26 cellular contexts compared by ENCODE assay signal in genomic region chr1:12584900-12585525, GRCh38. TPM values are rescaled to one million over a fixed set of nuclear protein-coding genes. Genes with fewer than 3 reads are reported as not detected.
DNase-seq lines count a peak whose midpoint lies in the region; ATAC-seq, FAIRE-seq and TF ChIP-seq lines count a peak whose summit lies in the region.
"Had no signal": no experiment of that assay in that cellular context is flagged by ENCODE, and none has a peak within 500 bp of the region (broad histone marks: within the 10 kb centered on the region; RNA-seq: fewer than 3 reads in every experiment).

No MANE protein-coding gene starts in this region.

- H3K4ac ChIP-seq in H1 (replicated peaks; ENCODE audit: insufficient read length, low read depth, low read length) (no peak overlapping the region), trophoblast cell (ENCODE audit: low read depth, low read length) (no peak overlapping the region)

- H4K12ac ChIP-seq in trophoblast cell (ENCODE audit: low read depth, low read length): no peak overlapping the region

- ATAC-seq in GM18867 (IDR thresholded peaks at IDR 0.05; ENCODE audit: unreplicated experiment): no peak
- no peak for ATAC-seq in GM19324 (IDR thresholded peaks at IDR 0.05; ENCODE audit: low FRiP score, unreplicated experiment)
- ATAC-seq: CD8-positive, alpha-beta T cell; GM12878; HCT116 had no signal

- H2AFZ ChIP-seq in H1 (ENCODE audit: low read length) (no peak overlapping the region), trophoblast cell (ENCODE audit: insufficient read depth, low read length, poor library complexity) (no peak overlapping the region)

- TF ChIP-seq RAD21 in H1 (IDR thresholded peaks at IDR 0.05 in 1 of 2, conservative IDR thresholded peaks at IDR 0.05 in 1 of 2; ENCODE audit: low read depth in 2 of 2, low read length in 2 of 2): no peak

- no peak overlapping the region for H2BK120ac ChIP-seq in H1 (replicated peaks; ENCODE audit: low read depth, low read length)
- no peak overlapping the region for H2BK120ac ChIP-seq in trophoblast cell (ENCODE audit: insufficient read depth, low read length, poor library complexity)

- H3K18ac ChIP-seq in H1 (ENCODE audit: extremely low read depth, low read length) (no peak overlapping the region), trophoblast cell (ENCODE audit: low read length) (no peak overlapping the region)

- peak overlapping the region; percentile 75 for H3K56ac ChIP-seq in H1 (replicated peaks; ENCODE audit: insufficient read length, low read depth, low read length)

- 76% methylated on average over 6 of the region's 6 CpGs; no CpG with 5 or more reads in 1 of the 2 experiments for WGBS in H1 (ENCODE audit: extremely low coverage in 1 of 2, insufficient coverage in 1 of 2, insufficient read length in 1 of 2, insufficient replicate concordance in 2 of 2, low coverage in 1 of 2, low lambda C conversion rate in 2 of 2, missing lambda C conversion rate in 1 of 2), 2 experiments
- no CpG with 5 or more reads among the region's 6 CpGs for WGBS in trophoblast cell (ENCODE audit: extremely low coverage, insufficient coverage, insufficient read length)

- H4K91ac ChIP-seq in H1 (replicated peaks; ENCODE audit: insufficient read length, low read length) (no peak overlapping the region), trophoblast cell (ENCODE audit: low read depth, low read length) (no peak overlapping the region)

- H3K9ac ChIP-seq in H1 (replicated peaks in 1 of 4; ENCODE audit: extremely low read depth in 1 of 4, low read depth in 3 of 4, low read length in 3 of 4) (no peak overlapping the region), trophoblast cell (ENCODE audit: low read length) (no peak overlapping the region)

- peaks cover 17% of the 10 kb centered on the region; the same call in 1 of the 2 replicates for H3K23me2 ChIP-seq in H1 (ENCODE audit: low read depth, low read length)

- no peak for TF ChIP-seq CTCF in H1 (IDR thresholded peaks at IDR 0.05; ENCODE audit: control extremely low read depth in 1 of 3, insufficient read depth in 1 of 3, low read depth in 1 of 3, low read length in 3 of 3)

- H4K8ac ChIP-seq in H1 (ENCODE audit: extremely low read depth, insufficient read depth, low read length): 0 out of 2 replicates have a peak overlapping the region, but pooled peaks have one; percentile 14
- no peak overlapping the region for H4K8ac ChIP-seq in trophoblast cell (ENCODE audit: low read depth, low read length)

- no peak overlapping the region for H2BK15ac ChIP-seq in H1 (ENCODE audit: low read length)

- POLR2A ChIA-PET in H1 (lab: Charles Lee; ENCODE audit: partially characterized antibody): no interaction called here

- H4K5ac ChIP-seq in H1 (ENCODE audit: insufficient read length, low read depth, low read length): no peak overlapping the region

- H4K20me1 ChIP-seq in H1 (replicated peaks in 1 of 2; ENCODE audit: control insufficient read depth in 1 of 2, insufficient read depth in 2 of 2, low read length in 2 of 2): peaks cover 0 to 18% of the 10 kb centered on the region in 2 experiments

- H3K27ac ChIP-seq in H1 (ENCODE audit: low read depth, low read length) (no peak overlapping the region), trophoblast cell (ENCODE audit: low read depth, low read length) (no peak overlapping the region)

- no peak for TF ChIP-seq POLR2A in H1 (IDR thresholded peaks at IDR 0.05; ENCODE audit: control extremely low read depth in 1 of 2, low read depth in 2 of 2, low read length in 2 of 2)

- DNase-seq in HTR-8/SVneo (ENCODE audit: insufficient read length, low spot score): no peak
- no peak for DNase-seq in H1 (ENCODE audit: low read depth in 1 of 2, low spot score in 2 of 2)
- no peak for DNase-seq in trophoblast cell
- no peak for DNase-seq in urothelium cell line (ENCODE audit: low spot score)
- no peak for DNase-seq in NOMO-1 (lab: John Stamatoyannopoulos, UW; ENCODE audit: unreplicated experiment in 2 of 2)
- DNase-seq: C1 segment of cervical spinal cord; Caco-2; CD8-positive, alpha-beta T cell; EL; GDM1; NCI-H1048; NCI-H1417; NCI-H1694 treated with DMSO at 0.1 percent for 48 hours; NCI-H2081; NCI-H2227 treated with DMSO at 0.1 percent for 48 hours; NCI-H526 treated with DMSO at 0.1 percent for 48 hours; SHP77 had no signal

- H2BK12ac ChIP-seq in H1 (ENCODE audit: low read depth, low read length) (no peak overlapping the region), trophoblast cell (ENCODE audit: low read length) (peak overlapping the region; percentile 8)

- H2AK5ac ChIP-seq in H1 (ENCODE audit: low read depth, low read length): no peak overlapping the region
- H2AK5ac ChIP-seq in trophoblast cell (ENCODE audit: low read length): peak overlapping the region; percentile 17

- H3K4me3 ChIP-seq in H1 (ENCODE audit: extremely low read depth in 1 of 4, insufficient read depth in 2 of 4, low read depth in 3 of 4, low read length in 4 of 4) (no peak overlapping the region), trophoblast cell (ENCODE audit: low read depth, low read length) (no peak overlapping the region)
- H3K4me3 ChIP-seq: GM12878 had no signal

- TF ChIP-seq EP300 in H1 (IDR thresholded peaks at IDR 0.05; ENCODE audit: borderline replicate concordance in 1 of 2, low read depth in 2 of 2, low read length in 2 of 2): no peak

- H3K4me1 ChIP-seq in H1 (replicated peaks in 1 of 4; ENCODE audit: control insufficient read depth in 3 of 4, insufficient read depth in 4 of 4, low read length in 3 of 4) (no peaks in the 10 kb centered on the region; a peak in 1 of 7 replicates), trophoblast cell (ENCODE audit: control insufficient read depth in 1 of 2, insufficient read depth in 2 of 2, low read length in 2 of 2) (peaks cover 0 to 3% of the 10 kb centered on the region in 2 experiments)
- H3K4me1 ChIP-seq: Caco-2 had no signal

- H3K36me3 ChIP-seq in H1 (ENCODE audit: control insufficient read depth in 2 of 4, insufficient read depth in 4 of 4, low read length in 3 of 4) (peaks cover 0 to 13% (median 4%) of the 10 kb centered on the region in 4 experiments; a peak in 5 of 8 replicates), trophoblast cell (ENCODE audit: control insufficient read depth in 1 of 2, insufficient read depth in 2 of 2, low read length in 2 of 2) (no peaks in the 10 kb centered on the region)

- H2BK5ac ChIP-seq in H1 (ENCODE audit: low read depth, low read length) (no peak overlapping the region), trophoblast cell (ENCODE audit: low read depth, low read length, poor library complexity) (no peak overlapping the region)

- H2BK20ac ChIP-seq in H1 (ENCODE audit: low read length): no peak overlapping the region

- H3K79me1 ChIP-seq in H1 (ENCODE audit: low read depth, low read length): no peaks in the 10 kb centered on the region; the same call in none of the 2 replicates
- H3K79me1 ChIP-seq in trophoblast cell (ENCODE audit: low read length): no peaks in the 10 kb centered on the region

- H3K14ac ChIP-seq in H1 (ENCODE audit: insufficient read length) (no peak overlapping the region), trophoblast cell (ENCODE audit: low read length) (no peak overlapping the region)

- H3K4me2 ChIP-seq in H1 (ENCODE audit: insufficient read depth in 1 of 2, low read depth in 2 of 2, low read length in 2 of 2) (no peak overlapping the region), trophoblast cell (ENCODE audit: low read length) (no peak overlapping the region)

- H3K79me2 ChIP-seq in H1 (ENCODE audit: control insufficient read depth in 1 of 2, insufficient read depth in 2 of 2, low read length in 2 of 2) (no peaks in the 10 kb centered on the region; a peak in 2 of 4 replicates), trophoblast cell (ENCODE audit: control insufficient read depth, insufficient read depth, low read length, poor library complexity) (no peaks in the 10 kb centered on the region)

- H3K23ac ChIP-seq in H1 (ENCODE audit: insufficient read length) (no peak overlapping the region), trophoblast cell (ENCODE audit: low read length) (peak overlapping the region; percentile 11)

- H3K27me3 ChIP-seq in H1 (replicated peaks in 1 of 4; ENCODE audit: control insufficient read depth in 3 of 4, extremely low read depth in 1 of 4, insufficient read depth in 3 of 4, low read length in 3 of 4) (no peaks in the 10 kb centered on the region), trophoblast cell (ENCODE audit: insufficient read depth, low read length) (no peaks in the 10 kb centered on the region)

- no peaks in the 10 kb centered on the region for H3K9me3 ChIP-seq in H1 (ENCODE audit: insufficient read depth in 2 of 2, low read depth in 1 of 2, low read length in 1 of 2)
- H3K9me3 ChIP-seq in trophoblast cell (ENCODE audit: insufficient read depth, low read depth, low read length): no peaks in the 10 kb centered on the region
- H3K9me3 ChIP-seq: Caco-2 had no signal

- CTCF ChIA-PET in H1 (lab: Charles Lee; ENCODE audit: partially characterized antibody): interaction anchor here (1.4 kb wide), 1 partner anchor 9 kb away, joined by 3 read pairs; no protein-coding TSS in a partner anchor

- peak; percentile 74 for FAIRE-seq in HTR-8/SVneo (lab: Jason Lieb, UNC)
- FAIRE-seq in H1 (lab: Jason Lieb, UNC): no peak
- peak; percentile 5 for FAIRE-seq in urothelium cell line (lab: Jason Lieb, UNC)
- FAIRE-seq: GM12878 had no signal

TF ChIP-seq in H1, 55 proteins besides CTCF, POLR2A, EP300 and RAD21 (continues in another document):
- TF ChIP-seq KDM5A (IDR thresholded peaks at IDR 0.05; ENCODE audit: low read length): no peak

RNA-seq across cellular contexts. Expression of gene DHRS3, which starts 33.0 kb away (rescaled TPM):
- 32.5 and 37.8 TPM in 2 replicates for total RNA-seq in H1 (2021; fragmentation: NEBNext Ultra II Directional; extraction: Animal tissue kit (Norgen Biotek cat#: 25700))
- polyA plus RNA-seq in H1 (2011; rRNA removed): 36.4 and 41.9 TPM in 2 replicates
- polyA plus RNA-seq in H1 (2011; cell fraction: cytosol; rRNA removed): 40.2 TPM
- polyA plus RNA-seq in H1 (2011; cell fraction: nucleus; rRNA removed): 40.2 TPM
- 25.1 to 32.0 TPM (median 29.2 TPM) in 4 replicates for polyA plus RNA-seq in H1 (2012, experiment 1 of 2)
- 36.9 TPM for polyA plus RNA-seq in H1 (2012, experiment 2 of 2)
- 9.6 TPM for polyA plus RNA-seq in H1 (2013, experiment 1 of 2)
- 10.6 TPM for polyA plus RNA-seq in H1 (2013, experiment 2 of 2)
- 56.9 and 114 TPM in 2 replicates for polyA minus RNA-seq in H1 (2011; rRNA and poly(A)+ RNA removed)
- polyA minus RNA-seq in H1 (2011; cell fraction: cytosol; rRNA and poly(A)+ RNA removed): 51.7 TPM
- 27.3 TPM for polyA minus RNA-seq in H1 (2011; cell fraction: nucleus; rRNA and poly(A)+ RNA removed)
- polyA plus RNA-seq in trophoblast cell (2013): 6.9 and 7.0 TPM in 2 replicates
- total RNA-seq: HT1080, SK-MEL-5 had no signal

RNA-seq across cellular contexts. Expression of gene AADACL4, which starts 58.9 kb away (rescaled TPM):
- total RNA-seq in H1 (2021; fragmentation: NEBNext Ultra II Directional; extraction: Animal tissue kit (Norgen Biotek cat#: 25700)): 0.40 TPM in 1 of 2 replicates, not detected in the other
- 0.08 and 0.13 TPM in 2 replicates for polyA plus RNA-seq in H1 (2011; rRNA removed)
- 0.21 TPM for polyA plus RNA-seq in H1 (2011; cell fraction: cytosol; rRNA removed)
- polyA plus RNA-seq in H1 (2011; cell fraction: nucleus; rRNA removed): 0.33 TPM
- polyA plus RNA-seq in H1 (2012, experiment 1 of 2): not detected in 4 replicates
- polyA plus RNA-seq in H1 (2012, experiment 2 of 2): not detected
- not detected for polyA plus RNA-seq in H1 (2013, experiment 1 of 2)
- polyA plus RNA-seq in H1 (2013, experiment 2 of 2): 0.04 TPM
- polyA minus RNA-seq in H1 (2011; rRNA and poly(A)+ RNA removed): 0.17 TPM in 1 of 2 replicates, not detected in the other
- not detected for polyA minus RNA-seq in H1 (2011; cell fraction: cytosol; rRNA and poly(A)+ RNA removed)
- polyA minus RNA-seq in H1 (2011; cell fraction: nucleus; rRNA and poly(A)+ RNA removed): not detected
- 0.03 TPM in 1 of 2 replicates, not detected in the other for polyA plus RNA-seq in trophoblast cell (2013)
- total RNA-seq: Caco-2; CD8-positive, alpha-beta T cell; GM12878; H4; HT1080; NCI-H460; SK-MEL-5 had no signal
- polyA plus RNA-seq: GM12878, IgD-negative memory B cell had no signal
